ENCODE assay signal across 27 cellular contexts in genomic region chr16:23359092-23359760, GRCh38. TPM values are rescaled to one million over a fixed set of nuclear protein-coding genes. Genes with fewer than 3 reads are reported as not detected.
DNase-seq lines count a peak whose midpoint lies in the region; ATAC-seq, FAIRE-seq and TF ChIP-seq lines count a peak whose summit lies in the region.
"Had no signal": no experiment of that assay in that cellular context is flagged by ENCODE, and none has a peak within 500 bp of the region (broad histone marks: within the 10 kb centered on the region; RNA-seq: fewer than 3 reads in every experiment).

No MANE protein-coding gene starts in this region.

- peak; percentile 10 for DNase-seq in HCEC 1CT
- DNase-seq in RCC 7860 (ENCODE audit: low spot score): peak; percentile 34
- DNase-seq in foreskin fibroblast: peak; percentile 6 to 23
- peak; percentile 23 for DNase-seq in sciatic nerve (ENCODE audit: low spot score)
- DNase-seq in activated T-cell treated with anti-CD3 and anti-CD28 coated beads, Interleukin-2, amount 50 U/mL, for 24 hours: no peak
- DNase-seq in activated gamma-delta T cell treated with Interleukin-2 at 50 U/mL for 16 hours: no peak
- DNase-seq: activated CD4-positive, alpha-beta memory T cell treated with anti-CD3 and anti-CD28 coated beads for 36 hours; activated CD8-positive, alpha-beta memory T cell treated with anti-CD3 and anti-CD28 coated beads, Interleukin-2, amount 50 U/mL, for 48 hours; activated naive CD8-positive, alpha-beta T cell treated with anti-CD3 and anti-CD28 coated beads for 36 hours; GOT3; head of caudate nucleus; MM.1S; NCI-H1436; NCI-H2081 treated with DMSO at 0.1 percent for 48 hours; NCI-H748 treated with DMSO at 0.1 percent for 48 hours; RPMI8226; stimulated activated naive CD4-positive, alpha-beta T cell; testis had no signal

- FAIRE-seq in RCC 7860 (lab: Jason Lieb, UNC): no peak
- FAIRE-seq: GM12878, urothelium cell line had no signal

- H3K27ac Mint-ChIP-seq in activated T-cell treated with anti-CD3 and anti-CD28 coated beads, Interleukin-2, amount 50 U/mL, for 24 hours: no peak overlapping the region
- H3K27ac Mint-ChIP-seq: activated CD4-positive, alpha-beta memory T cell treated with anti-CD3 and anti-CD28 coated beads for 36 hours; activated naive CD8-positive, alpha-beta T cell treated with anti-CD3 and anti-CD28 coated beads for 36 hours; activated T-helper 2 cell treated with anti-CD3 and anti-CD28 coated beads, Interferon-gamma antibody, Interleukin-2, Interleukin-4, amounts not matched to agents 10 μg/mL and 5 μg/mL and 100 μg/mL, durations not matched to agents 14 hours and 24 hours and 36 hours had no signal

- no peaks in the 10 kb centered on the region for H3K9me3 Mint-ChIP-seq in activated T-cell treated with anti-CD3 and anti-CD28 coated beads, Interleukin-2, amount 50 U/mL, for 24 hours
- H3K9me3 Mint-ChIP-seq: activated CD4-positive, alpha-beta memory T cell treated with anti-CD3 and anti-CD28 coated beads for 36 hours; activated naive CD8-positive, alpha-beta T cell treated with anti-CD3 and anti-CD28 coated beads for 36 hours; activated T-helper 2 cell treated with anti-CD3 and anti-CD28 coated beads, Interferon-gamma antibody, Interleukin-2, Interleukin-4, amounts not matched to agents 10 μg/mL and 5 μg/mL and 100 μg/mL, durations not matched to agents 14 hours and 24 hours and 36 hours had no signal

- no peak overlapping the region for H3K4me3 Mint-ChIP-seq in activated T-cell treated with anti-CD3 and anti-CD28 coated beads, Interleukin-2, amount 50 U/mL, for 24 hours
- H3K4me3 Mint-ChIP-seq: activated CD4-positive, alpha-beta memory T cell treated with anti-CD3 and anti-CD28 coated beads for 36 hours; activated naive CD8-positive, alpha-beta T cell treated with anti-CD3 and anti-CD28 coated beads for 36 hours; CD14-positive monocyte had no signal

- ATAC-seq in sciatic nerve: no peak
- no peak for ATAC-seq in HG03457 (IDR thresholded peaks at IDR 0.05; ENCODE audit: unreplicated experiment)
- ATAC-seq: activated CD4-positive, CD25-positive, alpha-beta regulatory T cell treated with anti-CD3 and anti-CD28 coated beads, Interleukin-2, amount 50 U/mL, for 24 hours; GM12878 had no signal

- peaks cover 6% of the 10 kb centered on the region for H3K27me3 Mint-ChIP-seq in activated T-cell treated with anti-CD3 and anti-CD28 coated beads, Interleukin-2, amount 50 U/mL, for 24 hours

- TF ChIP-seq CTCF in foreskin fibroblast (IDR thresholded peaks at IDR 0.05; ENCODE audit: low read depth, low read length): no peak

- no peaks in the 10 kb centered on the region for H3K36me3 Mint-ChIP-seq in activated T-cell treated with anti-CD3 and anti-CD28 coated beads, Interleukin-2, amount 50 U/mL, for 24 hours (ENCODE audit: low read depth)
- H3K36me3 Mint-ChIP-seq: activated CD4-positive, alpha-beta memory T cell treated with anti-CD3 and anti-CD28 coated beads for 36 hours; activated naive CD8-positive, alpha-beta T cell treated with anti-CD3 and anti-CD28 coated beads for 36 hours; CD14-positive monocyte had no signal

- intact Hi-C loops in sciatic nerve (cut with DNase I): no loop called here

- H3K4me3 ChIP-seq in foreskin fibroblast (ENCODE audit: low read depth in 1 of 2, low read length in 2 of 2): no peak overlapping the region
- H3K4me3 ChIP-seq: GM12878, right lobe of liver, testis had no signal

- no peaks in the 10 kb centered on the region for H3K4me1 Mint-ChIP-seq in activated T-cell treated with anti-CD3 and anti-CD28 coated beads, Interleukin-2, amount 50 U/mL, for 24 hours (ENCODE audit: low read depth)
- H3K4me1 Mint-ChIP-seq: activated naive CD8-positive, alpha-beta T cell treated with anti-CD3 and anti-CD28 coated beads for 36 hours; CD14-positive monocyte had no signal

RNA-seq across cellular contexts. Expression of gene SCNN1B, which starts 57.1 kb away (rescaled TPM):
- 2.3 TPM for total RNA-seq in sciatic nerve
- total RNA-seq: activated CD4-positive, alpha-beta memory T cell treated with anti-CD3 and anti-CD28 coated beads for 36 hours; activated naive CD8-positive, alpha-beta T cell treated with anti-CD3 and anti-CD28 coated beads for 36 hours; activated T-helper 2 cell treated with anti-CD3 and anti-CD28 coated beads, Interferon-gamma antibody, Interleukin-2, Interleukin-4, amounts not matched to agents 10 μg/mL and 5 μg/mL and 100 μg/mL, durations not matched to agents 14 hours and 24 hours and 36 hours; SK-MEL-5; T-helper 1 cell treated with Interleukin-12 subunit alpha and Interleukin-12 subunit beta and Interleukin-4 antibody, amounts not matched to agents 30 ng/mL and 1 ng/mL, for 36 hours had no signal

Comparison
In these comparisons a context has a peak if more than half of its experiments do, and no peak if none do; other contexts are left out.
1. DNase-seq: peak in HCEC 1CT (single experiment), RCC 7860 (single experiment), foreskin fibroblast (2 of 2) and sciatic nerve (single experiment); none in activated T-cell treated with anti-CD3 and anti-CD28 coated beads, Interleukin-2, amount 50 U/mL, for 24 hours (single experiment) and activated gamma-delta T cell treated with Interleukin-2 at 50 U/mL for 16 hours (single experiment).